ENCODE assay signal across 12 cellular contexts in genomic region chr5:39760385-39761198, GRCh38.
DNase-seq lines count a peak whose midpoint lies in the region; ATAC-seq, FAIRE-seq and TF ChIP-seq lines count a peak whose summit lies in the region.
"Had no signal": no experiment of that assay in that cellular context is flagged by ENCODE, and none has a peak within 500 bp of the region (broad histone marks: within the 10 kb centered on the region; RNA-seq: fewer than 3 reads in every experiment).

No MANE protein-coding gene starts in this region.

- H3K4me3 ChIP-seq in BJ (ENCODE audit: low read depth, low read length): no peak overlapping the region
- peak overlapping the region; percentile 30 for H3K4me3 ChIP-seq in osteoblast (ENCODE audit: insufficient read depth, low read length)

- FAIRE-seq in RCC 7860 (lab: Jason Lieb, UNC): peak; percentile 87

- H2AFZ ChIP-seq in osteoblast (ENCODE audit: low read length): peak overlapping the region; percentile 30

- no peaks in the 10 kb centered on the region for H4K20me1 ChIP-seq in osteoblast (ENCODE audit: insufficient read depth, low read length)

- no peak for ATAC-seq in HG03159 (IDR thresholded peaks at IDR 0.05; ENCODE audit: unreplicated experiment)
- ATAC-seq: CD8-positive, alpha-beta T cell; natural killer cell had no signal

- H3K79me2 ChIP-seq in osteoblast (ENCODE audit: insufficient read depth, low read length): no peaks in the 10 kb centered on the region

- H3K36me3 ChIP-seq in BJ (ENCODE audit: control insufficient read depth, insufficient read depth, low read length) (no peaks in the 10 kb centered on the region), osteoblast (ENCODE audit: insufficient read depth, low read length) (no peaks in the 10 kb centered on the region)

- POLR2A ChIA-PET in BJ (lab: Charles Lee) (interaction anchor here (0.6 kb wide), 2 partner anchors 16 to 963 kb away, joined by 3 to 4 read pairs; no protein-coding TSS in a partner anchor), GM10248 (lab: Yijun Ruan, JAX) (no interaction called here)

- CTCF ChIA-PET in BJ (lab: Yijun Ruan, JAX): no interaction called here
- CTCF ChIA-PET in GM10248 (lab: Yijun Ruan, JAX): no interaction called here

- H3K9me3 ChIP-seq in osteoblast (ENCODE audit: low read depth, low read length): no peaks in the 10 kb centered on the region

- H3K4me1 ChIP-seq in osteoblast (ENCODE audit: insufficient read depth, low read length): peaks cover 40% of the 10 kb centered on the region

- DNase-seq in BJ (ENCODE audit: low read depth): peak; percentile 95
- peak; percentile 90 for DNase-seq in RCC 7860 (ENCODE audit: low spot score)
- peak; percentile 5 for DNase-seq in epithelial cell of prostate (ENCODE audit: low read depth, low spot score)
- peak; percentile 58 for DNase-seq in osteoblast (ENCODE audit: insufficient read length, low spot score, missing footprints)
- no peak for DNase-seq in GM10248 (ENCODE audit: extremely low spot score)
- DNase-seq in NCI-H1092 (lab: John Stamatoyannopoulos, UW): no peak
- no peak for DNase-seq in activated naive CD4-positive, alpha-beta T cell (lab: John Stamatoyannopoulos, UW)
- DNase-seq: CD8-positive, alpha-beta T cell; cortex of kidney; natural killer cell; NCI-H2171 had no signal

- H3K27me3 ChIP-seq in BJ (ENCODE audit: control insufficient read depth, insufficient read depth, low read length) (no peaks in the 10 kb centered on the region), osteoblast (ENCODE audit: insufficient read depth, low read length) (no peaks in the 10 kb centered on the region)

- TF ChIP-seq CTCF in BJ (IDR thresholded peaks at IDR 0.05; ENCODE audit: insufficient read depth, low read depth, low read length) (no peak), osteoblast (IDR thresholded peaks at IDR 0.05; ENCODE audit: extremely low read depth, low read depth, low read length) (no peak), GM10248 (IDR thresholded peaks at IDR 0.05; ENCODE audit: control extremely low read depth, extremely low read depth, low read depth, missing control alignments) (no peak)

- peak overlapping the region; percentile 75 for H3K4me2 ChIP-seq in osteoblast (ENCODE audit: insufficient read depth, low read length)

- H3K27ac ChIP-seq in epithelial cell of prostate: no peak overlapping the region
- peak overlapping the region; percentile 99 for H3K27ac ChIP-seq in osteoblast (ENCODE audit: low read depth, low read length)

Comparison
In these comparisons a context has a peak if more than half of its experiments do, and no peak if none do; other contexts are left out.
1. DNase-seq: peak in BJ (single experiment), RCC 7860 (single experiment), epithelial cell of prostate (single experiment) and osteoblast (single experiment); none in GM10248 (single experiment), NCI-H1092 (single experiment) and activated naive CD4-positive, alpha-beta T cell (0 of 4).